2 cellular contexts compared by ENCODE assay signal in the genomic region with DNA sequence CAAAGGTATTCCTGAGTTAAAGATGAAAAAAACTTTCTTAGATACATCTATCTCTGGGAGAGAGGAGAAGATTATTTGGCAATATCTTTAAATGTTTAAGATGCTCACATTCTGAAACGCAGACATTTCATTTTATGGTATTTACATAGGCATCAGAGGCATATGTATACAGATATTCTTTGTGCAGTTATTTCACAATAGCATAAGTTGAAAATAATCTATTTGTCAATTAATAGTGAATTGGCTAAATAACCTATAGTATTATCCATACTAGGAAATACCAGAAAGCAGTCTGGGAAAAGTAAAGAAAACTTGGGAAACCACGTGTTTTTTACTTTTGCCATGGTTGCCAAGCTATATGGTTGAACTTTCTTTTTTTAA.
TF ChIP-seq lines count a peak whose summit lies in the region.

No MANE protein-coding gene starts in this region.

TF ChIP-seq in IMR-90, 13 proteins besides CTCF, POLR2A, EP300 and RAD21:
- peak; percentile 14; the same call in 1 of the 2 replicates for TF ChIP-seq CEBPB (IDR thresholded peaks at IDR 0.05; ENCODE audit: low read depth, low read length)
- no peak for TF ChIP-seq FOS (IDR thresholded peaks at IDR 0.05; ENCODE audit: low read depth, low read length)
TF ChIP-seq in IMR-90: peak in this region for 1.

TF ChIP-seq in K562, 482 proteins besides CTCF, POLR2A, EP300 and RAD21:
- TF ChIP-seq ZNF24 (IDR thresholded peaks at IDR 0.05) (no peak), PRMT5 (CRISPR knock-in tag; IDR thresholded peaks at IDR 0.05) (no peak), CEBPB (tag; IDR thresholded peaks at IDR 0.05) (peak; percentile 78), XRCC5 (IDR thresholded peaks at IDR 0.05; ENCODE audit: low read depth, low read length) (no peak), MYC (IDR thresholded peaks at IDR 0.05; ENCODE audit: low read depth, low read length) (no peak), MYC (CRISPR knock-in tag; IDR thresholded peaks at IDR 0.05; ENCODE audit: borderline replicate concordance, low read depth) (no peak), CBFB (CRISPR knock-in tag; IDR thresholded peaks at IDR 0.05) (no peak), CEBPG (CRISPR knock-in tag; IDR thresholded peaks at IDR 0.05) (no peak), CEBPG (tag; conservative IDR thresholded peaks at IDR 0.05 in 1 of 2, IDR thresholded peaks at IDR 0.05 in 1 of 2) (peak in 1 of 2 experiments; percentile 55; a peak in 2 of 4 replicates)
- TF ChIP-seq, protein P1, sequence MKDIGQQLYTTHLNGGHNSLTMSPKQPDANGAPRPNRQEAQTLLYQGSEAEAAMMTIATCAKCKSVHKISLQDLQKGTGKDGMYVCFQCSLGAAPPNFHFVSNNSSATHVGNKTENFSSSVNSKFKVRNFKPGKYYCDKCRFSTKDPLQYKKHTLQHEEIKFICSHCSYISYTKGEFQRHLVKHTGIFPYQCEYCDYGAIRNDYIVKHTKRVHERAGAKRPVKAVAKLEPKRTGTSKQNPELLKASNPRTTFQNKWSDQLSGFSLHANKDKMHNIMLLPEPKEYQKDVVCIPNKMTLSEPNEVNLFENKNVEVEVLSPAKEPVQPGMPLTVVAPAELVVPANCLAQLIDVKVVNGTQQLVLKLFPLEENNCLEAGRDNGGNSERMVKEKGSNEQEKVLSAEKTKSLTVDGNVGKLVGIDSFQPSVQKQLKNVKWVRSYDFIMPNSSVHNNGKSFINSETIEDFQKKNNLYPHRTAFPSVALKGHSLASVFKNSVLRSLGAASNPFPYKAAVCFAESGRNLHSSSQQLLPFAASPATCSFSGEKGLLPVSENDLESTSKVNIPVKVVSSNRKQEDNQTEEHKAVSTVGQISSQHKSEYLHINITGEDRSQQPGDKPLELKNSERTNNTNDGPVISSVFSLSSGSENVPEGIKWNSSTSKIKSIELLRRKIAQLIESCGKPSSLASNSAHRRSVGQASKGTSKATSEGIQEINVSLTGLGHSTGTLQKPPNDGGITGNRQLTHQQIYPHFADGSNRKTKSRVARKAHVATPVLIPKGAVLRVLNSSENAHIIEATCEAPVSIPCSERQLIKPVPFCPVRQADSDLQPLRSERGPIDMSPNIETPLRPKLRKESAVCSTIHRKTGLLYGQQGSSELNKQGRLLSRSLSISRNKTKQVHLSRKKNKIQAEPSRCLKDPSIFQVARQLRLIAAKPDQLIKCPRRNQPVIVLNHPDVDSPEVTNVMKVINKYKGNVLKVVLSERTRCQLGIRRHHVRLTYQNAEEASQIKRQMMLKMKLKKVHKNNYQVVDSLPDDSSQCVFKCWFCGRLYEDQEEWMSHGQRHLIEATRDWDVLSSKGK (CRISPR knock-in tag; IDR thresholded peaks at IDR 0.05): no peak
- TF ChIP-seq, protein P2, sequence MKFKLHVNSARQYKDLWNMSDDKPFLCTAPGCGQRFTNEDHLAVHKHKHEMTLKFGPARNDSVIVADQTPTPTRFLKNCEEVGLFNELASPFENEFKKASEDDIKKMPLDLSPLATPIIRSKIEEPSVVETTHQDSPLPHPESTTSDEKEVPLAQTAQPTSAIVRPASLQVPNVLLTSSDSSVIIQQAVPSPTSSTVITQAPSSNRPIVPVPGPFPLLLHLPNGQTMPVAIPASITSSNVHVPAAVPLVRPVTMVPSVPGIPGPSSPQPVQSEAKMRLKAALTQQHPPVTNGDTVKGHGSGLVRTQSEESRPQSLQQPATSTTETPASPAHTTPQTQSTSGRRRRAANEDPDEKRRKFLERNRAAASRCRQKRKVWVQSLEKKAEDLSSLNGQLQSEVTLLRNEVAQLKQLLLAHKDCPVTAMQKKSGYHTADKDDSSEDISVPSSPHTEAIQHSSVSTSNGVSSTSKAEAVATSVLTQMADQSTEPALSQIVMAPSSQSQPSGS (CRISPR knock-in tag; IDR thresholded peaks at IDR 0.05): no peak
- TF ChIP-seq, protein P3, sequence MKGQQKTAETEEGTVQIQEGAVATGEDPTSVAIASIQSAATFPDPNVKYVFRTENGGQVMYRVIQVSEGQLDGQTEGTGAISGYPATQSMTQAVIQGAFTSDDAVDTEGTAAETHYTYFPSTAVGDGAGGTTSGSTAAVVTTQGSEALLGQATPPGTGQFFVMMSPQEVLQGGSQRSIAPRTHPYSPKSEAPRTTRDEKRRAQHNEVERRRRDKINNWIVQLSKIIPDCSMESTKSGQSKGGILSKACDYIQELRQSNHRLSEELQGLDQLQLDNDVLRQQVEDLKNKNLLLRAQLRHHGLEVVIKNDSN (CRISPR knock-in tag; IDR thresholded peaks at IDR 0.05): no peak
